1 cellular context compared by ENCODE assay signal in genomic region chr10:87764072-87764934, GRCh38.
TF ChIP-seq lines count a peak whose summit lies in the region.

No MANE protein-coding gene starts in this region.

TF ChIP-seq in HEK293, 187 proteins besides CTCF, POLR2A, EP300 and RAD21 (continued from another document):
- TF ChIP-seq ZNF362 (tag by site-specific recombination; IDR thresholded peaks at IDR 0.05) (peak; percentile 44; the same call in 1 of the 2 replicates), PRDM10 (tag by site-specific recombination; IDR thresholded peaks at IDR 0.05) (no peak), ZNF645 (tag by site-specific recombination; IDR thresholded peaks at IDR 0.05) (no peak), ZNF600 (tag by site-specific recombination; IDR thresholded peaks at IDR 0.05) (peak; percentile 91), ZNF274 (IDR thresholded peaks at IDR 0.05; ENCODE audit: low read length) (no peak), ZNF274 (tag by site-specific recombination; IDR thresholded peaks at IDR 0.05; ENCODE audit: borderline replicate concordance) (no peak), ZBTB17 (tag by site-specific recombination; IDR thresholded peaks at IDR 0.05) (peak; percentile 45), REPIN1 (tag by site-specific recombination; IDR thresholded peaks at IDR 0.05; ENCODE audit: low read depth) (no peak), ZBTB20 (tag by site-specific recombination; IDR thresholded peaks at IDR 0.05) (no peak), ZNF146 (tag by site-specific recombination; IDR thresholded peaks at IDR 0.05) (no peak), OSR2 (tag by site-specific recombination; IDR thresholded peaks at IDR 0.05) (peak; percentile 96), MEIS1 (CRISPR knock-in tag; IDR thresholded peaks at IDR 0.05; ENCODE audit: borderline replicate concordance) (no peak), ZNF202 (tag by site-specific recombination; IDR thresholded peaks at IDR 0.05; ENCODE audit: borderline replicate concordance) (no peak), ZNF341 (tag by site-specific recombination; IDR thresholded peaks at IDR 0.05; ENCODE audit: low read depth) (peak; percentile 67), ZNF311 (tag by site-specific recombination; IDR thresholded peaks at IDR 0.05; ENCODE audit: borderline replicate concordance) (no peak), SETDB1 (IDR thresholded peaks at IDR 0.05; ENCODE audit: insufficient read length, low read length) (no peak), ZBTB26 (tag by site-specific recombination; optimal IDR thresholded peaks at IDR 0.05) (no peak)
